20 cellular contexts compared by ENCODE assay signal in genomic region chr2:191999101-191999836, GRCh38.
DNase-seq lines count a peak whose midpoint lies in the region; ATAC-seq, FAIRE-seq and TF ChIP-seq lines count a peak whose summit lies in the region.
"Had no signal": no experiment of that assay in that cellular context is flagged by ENCODE, and none has a peak within 500 bp of the region (broad histone marks: within the 10 kb centered on the region; RNA-seq: fewer than 3 reads in every experiment).

No MANE protein-coding gene starts in this region.

- H3K27ac Mint-ChIP-seq in endothelial cell (ENCODE audit: unreplicated experiment) = no peak overlapping the region
- H3K27ac Mint-ChIP-seq: CD4-positive, alpha-beta T cell had no signal

- H3K36me3 ChIP-seq in HepG2 (replicated peaks in 1 of 2; ENCODE audit: control insufficient read depth in 1 of 2, insufficient read depth in 2 of 2, low read length in 2 of 2) = no peaks in the 10 kb centered on the region
- H3K36me3 ChIP-seq in right lobe of liver = no peaks in the 10 kb centered on the region
- no peaks in the 10 kb centered on the region for H3K36me3 ChIP-seq in adipocyte (ENCODE audit: control insufficient read depth, insufficient read depth, low read length, severe bottlenecking)
- no peaks in the 10 kb centered on the region for H3K36me3 ChIP-seq in transverse colon
- H3K36me3 ChIP-seq in sigmoid colon = no peaks in the 10 kb centered on the region

- no peak overlapping the region for H3K27ac ChIP-seq in HepG2 (ENCODE audit: extremely low read length, insufficient read depth, low read length)
- no peak overlapping the region for H3K27ac ChIP-seq in right lobe of liver
- H3K27ac ChIP-seq in transverse colon = no peak overlapping the region
- no peak overlapping the region for H3K27ac ChIP-seq in sigmoid colon

- no peak for FAIRE-seq in HepG2 (lab: Jason Lieb, UNC)
- FAIRE-seq: H1 had no signal

- no peak overlapping the region for H3K9ac ChIP-seq in HepG2 (ENCODE audit: insufficient read depth, low read depth, low read length)
- H3K9ac ChIP-seq in adipocyte (ENCODE audit: low read length) = no peak overlapping the region

- no peak overlapping the region for H3K4me3 Mint-ChIP-seq in endothelial cell (ENCODE audit: unreplicated experiment)
- H3K4me3 Mint-ChIP-seq: CD4-positive, alpha-beta T cell had no signal

- H3K27me3 Mint-ChIP-seq in endothelial cell (ENCODE audit: unreplicated experiment) = no peaks in the 10 kb centered on the region

- DNase-seq in HepG2 (ENCODE audit: low spot score) (no peak), right lobe of liver (no peak), adipocyte (ENCODE audit: low read depth) (peak; percentile 51), fibroblast of peridontal ligament (ENCODE audit: extremely low read depth) (peak; percentile 60), endothelial cell (ENCODE audit: low spot score) (no peak), transverse colon (no peak), sigmoid colon (no peak)
- DNase-seq in stimulated activated CD4-positive, alpha-beta T cell treated with anti-CD3 and anti-CD28 coated beads, Interleukin-4, amount 100 ng/mL, for 24 hours = no peak
- DNase-seq: CD4-positive, alpha-beta T cell; DMS53; Karpas-422; MM.1S; NCI-H1092; NCI-H1436 treated with DMSO at 0.1 percent for 48 hours; NCI-H2081 treated with DMSO at 0.1 percent for 48 hours; NCI-H510A; NCI-H748 treated with DMSO at 0.1 percent for 48 hours; NK-92 treated with Interleukin-12 subunit alpha and Interleukin-12 subunit beta, amount 100 ng/mL, for 24 hours; SHP77 had no signal

- TF ChIP-seq POLR2A in HepG2 (IDR thresholded peaks at IDR 0.05; ENCODE audit: insufficient read depth in 1 of 2, low read depth in 2 of 2, low read length in 2 of 2) (no peak), right lobe of liver (IDR thresholded peaks at IDR 0.05) (no peak), transverse colon (IDR thresholded peaks at IDR 0.05) (no peak), sigmoid colon (IDR thresholded peaks at IDR 0.05) (no peak)

- H3K4me3 ChIP-seq in HepG2 (replicated peaks in 1 of 3; ENCODE audit: insufficient read depth in 1 of 3, low read depth in 2 of 3, low read length in 3 of 3) (no peak overlapping the region), right lobe of liver (no peak overlapping the region), adipocyte (ENCODE audit: low read length) (no peak overlapping the region), transverse colon (no peak overlapping the region), sigmoid colon (no peak overlapping the region)

- H3K9me3 ChIP-seq in HepG2 (ENCODE audit: low read length) = no peaks in the 10 kb centered on the region
- no peaks in the 10 kb centered on the region for H3K9me3 ChIP-seq in right lobe of liver
- H3K9me3 ChIP-seq in adipocyte (ENCODE audit: control insufficient read depth, low read length) = no peaks in the 10 kb centered on the region
- H3K9me3 ChIP-seq in transverse colon = no peaks in the 10 kb centered on the region
- no peaks in the 10 kb centered on the region for H3K9me3 ChIP-seq in sigmoid colon

- no peaks in the 10 kb centered on the region for H3K79me2 ChIP-seq in HepG2 (ENCODE audit: insufficient read depth, low read length)

- intact Hi-C loops in HepG2 (cut with micrococcal nuclease; ENCODE audit: unreplicated experiment) (no loop called here), right lobe of liver (cut with DNase I) (no loop called here), transverse colon (cut with DNase I; ENCODE audit: low total_unique reads) (no loop called here), sigmoid colon (cut with DNase I) (no loop called here)

- no peak for ATAC-seq in HepG2
- ATAC-seq in right lobe of liver = no peak

- H3K4me1 Mint-ChIP-seq in endothelial cell (ENCODE audit: unreplicated experiment) = peaks cover 19% of the 10 kb centered on the region

- no peaks in the 10 kb centered on the region for H3K36me3 Mint-ChIP-seq in endothelial cell (ENCODE audit: low read depth, unreplicated experiment)

- TF ChIP-seq CTCF in HepG2 (CRISPR knock-in tag; IDR thresholded peaks at IDR 0.05) (no peak), right lobe of liver (IDR thresholded peaks at IDR 0.05) (no peak), endothelial cell (IDR thresholded peaks at IDR 0.05; ENCODE audit: unreplicated experiment) (no peak), transverse colon (IDR thresholded peaks at IDR 0.05) (no peak), sigmoid colon (IDR thresholded peaks at IDR 0.05) (no peak)

- H3K27me3 ChIP-seq in HepG2 (ENCODE audit: control insufficient read depth in 1 of 2, insufficient read depth in 2 of 2, low read length in 2 of 2) = no peaks in the 10 kb centered on the region
- no peaks in the 10 kb centered on the region for H3K27me3 ChIP-seq in right lobe of liver
- no peaks in the 10 kb centered on the region for H3K27me3 ChIP-seq in adipocyte (replicated peaks; ENCODE audit: control insufficient read depth, insufficient read depth, low read length)
- H3K27me3 ChIP-seq in transverse colon = no peaks in the 10 kb centered on the region
- H3K27me3 ChIP-seq in sigmoid colon = no peaks in the 10 kb centered on the region

- WGBS in HepG2 (ENCODE audit: low lambda C conversion rate) = 40% methylated on average over 4 of the region's 4 CpGs
- 88% methylated on average over 4 of the region's 4 CpGs for WGBS in right lobe of liver (ENCODE audit: insufficient coverage, low coverage, low lambda C conversion rate, missing lambda C conversion rate)
- 57 to 62% methylated on average over 4 of the region's 4 CpGs for WGBS in transverse colon (ENCODE audit: low coverage in 1 of 2), 2 donors
- 57 to 74% methylated on average over 4 of the region's 4 CpGs for WGBS in sigmoid colon, 2 donors

- no peaks in the 10 kb centered on the region for H3K9me3 Mint-ChIP-seq in endothelial cell (ENCODE audit: unreplicated experiment)
- H3K9me3 Mint-ChIP-seq: CD4-positive, alpha-beta T cell had no signal

- H4K20me1 ChIP-seq in HepG2 (ENCODE audit: insufficient read depth, low read length) = no peaks in the 10 kb centered on the region

- no peak for TF ChIP-seq RAD21 in HepG2 (CRISPR knock-in tag; IDR thresholded peaks at IDR 0.05)

- CTCF ChIA-PET in HepG2 (lab: Yijun Ruan, JAX; ENCODE audit: low intra/inter-chr PET ratio, low total read pairs) = no interaction called here

- POLR2A ChIA-PET in HepG2 (lab: Yijun Ruan, JAX) = no interaction called here

- no peak overlapping the region for H2AFZ ChIP-seq in HepG2 (ENCODE audit: low read length)

- TF ChIP-seq EP300 in HepG2 (IDR thresholded peaks at IDR 0.05; ENCODE audit: low read depth in 2 of 2, low read length in 2 of 2) (no peak), HepG2 (CRISPR knock-in tag; IDR thresholded peaks at IDR 0.05; ENCODE audit: borderline replicate concordance) (no peak), transverse colon (IDR thresholded peaks at IDR 0.05; ENCODE audit: low read depth) (no peak), sigmoid colon (IDR thresholded peaks at IDR 0.05) (no peak)

- BruUV-seq in HepG2 (replicated peaks; lab: Mats Ljungman, UMichigan) = no TSS peak

- in situ Hi-C loops in HepG2 (cut with HindIII; ENCODE audit: extremely low pct_ligation_motif_present, low pct_unique_long_range_greater_than_20kb) = no loop called here
- in situ Hi-C loops in transverse colon (cut with MboI; ENCODE audit: low pct_ligation_motif_present in 1 of 4, low pct_unique_long_range_greater_than_20kb in 1 of 4, low sequenced_read_pairs in 3 of 4) = no loop called here

- H3K4me2 ChIP-seq in HepG2 (ENCODE audit: low read depth, low read length) = no peak overlapping the region

- H3K4me1 ChIP-seq in HepG2 (ENCODE audit: insufficient read depth, low read length) = peaks cover 8% of the 10 kb centered on the region
- H3K4me1 ChIP-seq in right lobe of liver = no peaks in the 10 kb centered on the region
- peaks cover 5% of the 10 kb centered on the region for H3K4me1 ChIP-seq in adipocyte (ENCODE audit: control insufficient read depth, insufficient read depth, low read length)
- H3K4me1 ChIP-seq in transverse colon = no peaks in the 10 kb centered on the region
- H3K4me1 ChIP-seq in sigmoid colon = peaks cover 0 to 15% (median 3%) of the 10 kb centered on the region in 4 donors

TF ChIP-seq in HepG2, 621 proteins besides CTCF, POLR2A, EP300 and RAD21:
- TF ChIP-seq MAFK (conservative IDR thresholded peaks at IDR 0.05 in 1 of 2, IDR thresholded peaks at IDR 0.05 in 1 of 2; ENCODE audit: low read length in 2 of 2) (peak; percentile 90 to 92), NRL (CRISPR knock-in tag; IDR thresholded peaks at IDR 0.05; ENCODE audit: borderline replicate concordance) (no peak), ARID3A (IDR thresholded peaks at IDR 0.05; ENCODE audit: low read depth, low read length) (no peak), KDM1A (CRISPR knock-in tag; IDR thresholded peaks at IDR 0.05) (no peak), TBL1XR1 (IDR thresholded peaks at IDR 0.05; ENCODE audit: borderline replicate concordance, low read length, partially characterized antibody) (no peak), ZNF788 (CRISPR knock-in tag; IDR thresholded peaks at IDR 0.05; ENCODE audit: borderline replicate concordance) (no peak), MAFF (IDR thresholded peaks at IDR 0.05; ENCODE audit: low read depth, low read length) (peak; percentile 88)

Comparison
In these comparisons a context has a peak if more than half of its experiments do, and no peak if none do; other contexts are left out.
1. DNase-seq: peak in adipocyte (single experiment) and fibroblast of peridontal ligament (single experiment); none in HepG2 (single experiment), right lobe of liver (0 of 3), endothelial cell (single experiment), transverse colon (single experiment), stimulated activated CD4-positive, alpha-beta T cell treated with anti-CD3 and anti-CD28 coated beads, Interleukin-4, amount 100 ng/mL, for 24 hours (single experiment) and sigmoid colon (single experiment).